In the genomic region with DNA sequence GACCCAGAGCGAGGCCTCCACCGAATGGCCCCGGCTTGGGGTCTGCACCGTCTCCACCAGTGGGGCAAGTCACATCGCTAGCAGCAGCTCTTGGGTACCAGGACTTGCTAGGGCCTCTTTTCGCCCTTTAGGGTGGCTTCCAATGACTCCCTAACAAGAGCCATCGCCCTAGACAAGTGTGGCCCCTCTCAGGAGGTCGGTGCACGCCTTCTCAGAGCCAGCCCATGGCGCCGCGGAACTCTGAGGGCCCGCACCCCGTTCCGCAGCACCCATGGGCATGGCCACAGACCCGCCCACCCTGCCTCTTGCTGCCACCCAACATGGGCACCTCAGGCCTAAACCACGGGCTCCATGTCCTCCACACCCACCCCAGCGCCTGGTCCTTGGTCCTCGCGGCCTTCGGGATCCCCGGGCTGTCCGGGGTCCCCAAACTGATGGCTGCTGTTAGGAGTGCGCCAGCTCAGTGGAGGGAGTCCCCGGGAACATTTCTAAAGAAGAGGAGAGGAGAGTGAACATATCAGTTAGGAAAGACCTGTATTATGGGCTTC, we compare ENCODE assay signal across 11 cellular contexts. TPM values are rescaled to one million over a fixed set of nuclear protein-coding genes. Genes with fewer than 3 reads are reported as not detected.
DNase-seq lines count a peak whose midpoint lies in the region; ATAC-seq and TF ChIP-seq lines count a peak whose summit lies in the region.
"Had no signal": no experiment of that assay in that cellular context is flagged by ENCODE, and none has a peak within 500 bp of the region (broad histone marks: within the 10 kb centered on the region; RNA-seq: fewer than 3 reads in every experiment).

No MANE protein-coding gene starts in this region.

- H3K4me3 Mint-ChIP-seq in CD4-positive, alpha-beta memory T cell: peak overlapping the region in 6 of 8 donors; percentile 23 to 77 (median 52)

- H3K27me3 ChIP-seq in CD4-positive, alpha-beta memory T cell (ENCODE audit: insufficient read depth, low read length): no peaks in the 10 kb centered on the region
- H3K27me3 ChIP-seq in PC-3 (ENCODE audit: low read length) (no peaks in the 10 kb centered on the region), iPS-15b (ENCODE audit: control insufficient read depth, insufficient read depth, low read length) (peaks cover 37% of the 10 kb centered on the region), stomach (peaks cover 0 to 44% (median 13%) of the 10 kb centered on the region in 3 donors)
- H3K27me3 ChIP-seq: ascending aorta, vagina had no signal

- H3K9me3 ChIP-seq in CD4-positive, alpha-beta memory T cell (ENCODE audit: control insufficient read depth in 1 of 2, low read length in 2 of 2): no peaks in the 10 kb centered on the region
- no peaks in the 10 kb centered on the region for H3K9me3 ChIP-seq in PC-3 (ENCODE audit: low read length)
- H3K9me3 ChIP-seq in iPS-15b (ENCODE audit: control insufficient read depth, insufficient read depth, low read length): no peaks in the 10 kb centered on the region
- no peaks in the 10 kb centered on the region for H3K9me3 ChIP-seq in stomach
- H3K9me3 ChIP-seq: ascending aorta, vagina had no signal

- no peaks in the 10 kb centered on the region for H3K36me3 ChIP-seq in CD4-positive, alpha-beta memory T cell (ENCODE audit: insufficient read depth, low read length)
- H3K36me3 ChIP-seq in PC-3 (ENCODE audit: low read depth, low read length) (no peaks in the 10 kb centered on the region), iPS-15b (ENCODE audit: control insufficient read depth, insufficient read depth, low read length) (no peaks in the 10 kb centered on the region), stomach (no peaks in the 10 kb centered on the region)
- H3K36me3 ChIP-seq: ascending aorta, vagina had no signal

- no peak for TF ChIP-seq CTCF in PC-3 (conservative IDR thresholded peaks at IDR 0.05; ENCODE audit: low read depth, low read length)
- no peak for TF ChIP-seq CTCF in stomach (IDR thresholded peaks at IDR 0.05)

- intact Hi-C loops in CD4-positive, alpha-beta memory T cell (cut with micrococcal nuclease): loop anchor here (2.0 to 10.0 kb wide), 4 partner anchors 73 to 561 kb away; a partner anchor contains a TSS
- intact Hi-C loops in PC-3 (cut with micrococcal nuclease) (loop anchor here (2.0 kb wide), 1 partner anchor 69 kb away; no protein-coding TSS in a partner anchor), stomach (cut with DNase I; ENCODE audit: low total_unique reads) (no loop called here)

- 93 to 98% (median 96%) methylated on average over 8 to 25 of the region's 25 CpGs for WGBS in stomach, 5 donors

- peaks cover 9% of the 10 kb centered on the region; the same call in 1 of the 2 replicates for H3K79me2 ChIP-seq in PC-3 (ENCODE audit: low read length)

- in situ Hi-C loops in ACHN (cut with HindIII; ENCODE audit: low pct_ligation_motif_present, low pct_unique_long_range_greater_than_20kb, low sequenced_read_pairs): no loop called here

- no TSS peak for BruUV-seq in PC-3 (replicated peaks; lab: Mats Ljungman, UMichigan)

- CTCF ChIA-PET in CD4-positive, alpha-beta memory T cell (lab: Charles Lee; ENCODE audit: partially characterized antibody): interaction anchor here (1.1 to 4.0 kb wide), 10 partner anchors 23 to 313 kb away, joined by 3 to 57 read pairs (median 10); a partner anchor contains a TSS
- CTCF ChIA-PET in PC-3 (lab: Charles Lee): interaction anchor here (1.0 to 3.1 kb wide), 4 partner anchors 29 to 493 kb away, joined by 4 to 46 read pairs (median 20); no protein-coding TSS in a partner anchor

- TF ChIP-seq POLR2A in stomach (IDR thresholded peaks at IDR 0.05): no peak

- no peaks in the 10 kb centered on the region for H3K9me3 Mint-ChIP-seq in CD4-positive, alpha-beta memory T cell
- H3K9me3 Mint-ChIP-seq: mesothelial cell of epicardium had no signal

- peak overlapping the region; percentile 85 for H3K4me2 ChIP-seq in PC-3 (ENCODE audit: low read length)

- ATAC-seq in PC-3: no peak
- no peak for ATAC-seq in HG03520 (IDR thresholded peaks at IDR 0.05; ENCODE audit: unreplicated experiment)
- no peak for ATAC-seq in HG02973 (IDR thresholded peaks at IDR 0.05; ENCODE audit: unreplicated experiment)

- no peak overlapping the region for H3K27ac ChIP-seq in CD4-positive, alpha-beta memory T cell (ENCODE audit: low read depth, low read length)
- H3K27ac ChIP-seq in PC-3 (ENCODE audit: low read length) (no peak overlapping the region), stomach (no peak overlapping the region)
- H3K27ac ChIP-seq: ascending aorta, vagina had no signal

- peak overlapping the region in 1 of 7 donors; percentile 50 for H3K27ac Mint-ChIP-seq in CD4-positive, alpha-beta memory T cell
- H3K27ac Mint-ChIP-seq: mesothelial cell of epicardium had no signal

- H3K4me3 ChIP-seq in CD4-positive, alpha-beta memory T cell (ENCODE audit: low read length in 2 of 2): no peak overlapping the region
- H3K4me3 ChIP-seq in PC-3 (ENCODE audit: low read length) (peak overlapping the region; percentile 73), iPS-15b (ENCODE audit: low read depth, low read length) (peak overlapping the region; percentile 27), stomach (peak overlapping the region in 3 of 4 donors; percentile 51 to 75 (median 70))

- no peaks in the 10 kb centered on the region for H3K36me3 Mint-ChIP-seq in CD4-positive, alpha-beta memory T cell
- H3K36me3 Mint-ChIP-seq: mesothelial cell of epicardium had no signal

- peaks cover 19% of the 10 kb centered on the region for H3K4me1 ChIP-seq in CD4-positive, alpha-beta memory T cell (ENCODE audit: insufficient read depth, low read length)
- peaks cover 13% of the 10 kb centered on the region for H3K4me1 ChIP-seq in PC-3 (ENCODE audit: insufficient read depth, low read length)
- H3K4me1 ChIP-seq in iPS-15b (ENCODE audit: control insufficient read depth, insufficient read depth, low read length): peaks cover 4% of the 10 kb centered on the region
- H3K4me1 ChIP-seq in stomach: peaks cover 11 to 28% (median 18%) of the 10 kb centered on the region in 4 donors
- H3K4me1 ChIP-seq: ascending aorta had no signal

- no peak for DNase-seq in CD4-positive, alpha-beta memory T cell
- DNase-seq in PC-3: no peak
- DNase-seq in stomach: no peak
- DNase-seq in ACHN: no peak

- H3K27me3 Mint-ChIP-seq in CD4-positive, alpha-beta memory T cell: no peaks in the 10 kb centered on the region

- POLR2A ChIA-PET in CD4-positive, alpha-beta memory T cell (lab: Charles Lee; ENCODE audit: partially characterized antibody): interaction anchor here (1.5 kb wide), 1 partner anchor 95 kb away, joined by 10 read pairs; no protein-coding TSS in a partner anchor
- POLR2A ChIA-PET in PC-3 (lab: Charles Lee; ENCODE audit: unreplicated experiment): interaction anchor here (0.6 kb wide), 1 partner anchor 29 kb away, joined by 3 read pairs; no protein-coding TSS in a partner anchor

- no peak overlapping the region for H3K9ac ChIP-seq in PC-3 (ENCODE audit: low read length)
- H3K9ac ChIP-seq in iPS-15b (ENCODE audit: low read depth, low read length): no peak overlapping the region

- H3K4me1 Mint-ChIP-seq in CD4-positive, alpha-beta memory T cell: peaks cover 3 to 26% (median 15%) of the 10 kb centered on the region in 4 donors
- H3K4me1 Mint-ChIP-seq: mesothelial cell of epicardium had no signal

- no peak for TF ChIP-seq EP300 in stomach (IDR thresholded peaks at IDR 0.05)

- no peaks in the 10 kb centered on the region for H4K20me1 ChIP-seq in PC-3 (ENCODE audit: low read length)

- no peaks in the 10 kb centered on the region for H3K9me2 ChIP-seq in PC-3 (replicated peaks; ENCODE audit: low read length)

- no peaks in the 10 kb centered on the region for H3F3A ChIP-seq in PC-3 (ENCODE audit: low read length, unreplicated experiment)

- H2AFZ ChIP-seq in PC-3 (ENCODE audit: low read length): no peak overlapping the region

RNA-seq across cellular contexts. Expression of a gene that starts 3.2 kb away (rescaled TPM):
- total RNA-seq in CD4-positive, alpha-beta memory T cell: not detected
- not detected for polyA plus RNA-seq in CD4-positive, alpha-beta memory T cell
- total RNA-seq in PC-3 (2014; rRNA removed) (not detected in 2 replicates), stomach (under 1 TPM in 2 of 5 donors, not detected in 3; under 0.01 to 0.18 TPM)
- not detected for polyA plus RNA-seq in stomach
- total RNA-seq: ascending aorta, mesothelial cell of epicardium, vagina had no signal
- polyA plus RNA-seq: right cardiac atrium had no signal

RNA-seq across cellular contexts. Expression of a gene that starts 11.5 kb away (rescaled TPM):
- total RNA-seq in CD4-positive, alpha-beta memory T cell: under 1 TPM in 1 of 2 experiments, not detected in 1; 0.30 TPM
- not detected for polyA plus RNA-seq in CD4-positive, alpha-beta memory T cell
- total RNA-seq in PC-3 (2014; rRNA removed): 2.4 and 3.1 TPM in 2 replicates
- under 1 TPM in 1 of 5 donors, not detected in 4; 0.18 TPM for total RNA-seq in stomach
- polyA plus RNA-seq in stomach: under 1 TPM in 2 of 3 donors, not detected in 1; 0.10 to 0.19 TPM
- total RNA-seq: ascending aorta, mesothelial cell of epicardium, right cardiac atrium, vagina had no signal
- polyA plus RNA-seq: right cardiac atrium had no signal

RNA-seq across cellular contexts. Expression of a gene that starts 38.8 kb away (rescaled TPM):
- 10 to 100 TPM; 20.6 to 21.1 TPM for total RNA-seq in CD4-positive, alpha-beta memory T cell
- 10 to 100 TPM; 25.4 to 64.3 TPM for polyA plus RNA-seq in CD4-positive, alpha-beta memory T cell
- total RNA-seq in PC-3 (2014; rRNA removed): 428 and 435 TPM in 2 replicates
- 10 to 100 TPM; 21.7 to 51.8 (median 47.8) TPM for total RNA-seq in stomach
- 10 to 100 TPM; 22.0 to 53.8 (median 48.1) TPM for polyA plus RNA-seq in stomach

Comparison
In these comparisons a context has a peak if more than half of its experiments do, and no peak if none do; other contexts are left out.
1. H3K4me3 ChIP-seq: peak in PC-3 (single experiment), iPS-15b (single experiment) and stomach (3 of 4); none in CD4-positive, alpha-beta memory T cell (0 of 2).